Comparison of ENCODE assay signal across 1 cellular context in the genomic region with DNA sequence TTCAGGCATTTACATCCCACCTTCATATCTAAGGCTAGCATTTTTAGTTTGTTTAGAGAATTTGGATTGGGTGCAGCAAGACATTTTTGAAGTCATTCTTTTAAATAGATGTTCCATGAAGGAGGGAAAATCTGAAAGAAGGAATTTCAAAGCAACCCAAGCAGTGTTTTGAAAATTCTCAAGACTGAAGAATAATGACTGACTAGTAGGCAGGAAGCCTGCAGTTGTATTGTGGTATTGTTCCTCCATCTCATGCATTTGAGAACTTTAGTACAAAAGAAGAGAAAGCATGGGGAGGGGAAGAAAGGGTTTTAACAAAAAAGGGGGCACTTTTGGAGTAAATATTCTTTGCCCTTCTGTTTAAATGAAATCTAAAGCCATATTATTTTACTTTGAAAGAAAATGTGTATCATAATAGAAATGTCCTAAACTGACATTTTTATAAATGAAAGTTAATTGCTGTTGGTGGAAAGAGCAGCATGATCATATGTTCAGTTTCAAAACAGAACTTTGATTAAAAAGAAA.
TF ChIP-seq lines count a peak whose summit lies in the region.

No MANE protein-coding gene starts in this region.

TF ChIP-seq in HepG2, 621 proteins besides CTCF, POLR2A, EP300 and RAD21:
- TF ChIP-seq HNRNPK (IDR thresholded peaks at IDR 0.05; ENCODE audit: low read depth, low read length, poor library complexity, severe bottlenecking) (peak; percentile 50), ZNF619 (CRISPR knock-in tag; IDR thresholded peaks at IDR 0.05) (no peak), SIX4 (CRISPR knock-in tag; IDR thresholded peaks at IDR 0.05) (no peak), ZBTB1 (CRISPR knock-in tag; IDR thresholded peaks at IDR 0.05; ENCODE audit: borderline replicate concordance) (no peak), ZFX (CRISPR knock-in tag; IDR thresholded peaks at IDR 0.05; ENCODE audit: low read depth) (no peak)
- TF ChIP-seq, protein P1, sequence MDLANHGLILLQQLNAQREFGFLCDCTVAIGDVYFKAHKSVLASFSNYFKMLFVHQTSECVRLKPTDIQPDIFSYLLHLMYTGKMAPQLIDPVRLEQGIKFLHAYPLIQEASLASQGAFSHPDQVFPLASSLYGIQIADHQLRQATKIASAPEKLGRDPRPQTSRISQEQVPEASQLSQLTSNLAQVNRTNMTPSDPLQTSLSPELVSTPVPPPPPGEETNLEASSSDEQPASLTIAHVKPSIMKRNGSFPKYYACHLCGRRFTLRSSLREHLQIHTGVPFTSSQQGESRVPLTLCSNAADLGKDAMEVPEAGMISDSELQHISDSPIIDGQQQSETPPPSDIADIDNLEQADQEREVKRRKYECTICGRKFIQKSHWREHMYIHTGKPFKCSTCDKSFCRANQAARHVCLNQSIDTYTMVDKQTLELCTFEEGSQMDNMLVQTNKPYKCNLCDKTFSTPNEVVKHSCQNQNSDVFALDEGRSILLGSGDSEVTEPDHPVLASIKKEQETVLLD (CRISPR knock-in tag; IDR thresholded peaks at IDR 0.05; ENCODE audit: low read depth), result no peak
- TF ChIP-seq, protein P2, sequence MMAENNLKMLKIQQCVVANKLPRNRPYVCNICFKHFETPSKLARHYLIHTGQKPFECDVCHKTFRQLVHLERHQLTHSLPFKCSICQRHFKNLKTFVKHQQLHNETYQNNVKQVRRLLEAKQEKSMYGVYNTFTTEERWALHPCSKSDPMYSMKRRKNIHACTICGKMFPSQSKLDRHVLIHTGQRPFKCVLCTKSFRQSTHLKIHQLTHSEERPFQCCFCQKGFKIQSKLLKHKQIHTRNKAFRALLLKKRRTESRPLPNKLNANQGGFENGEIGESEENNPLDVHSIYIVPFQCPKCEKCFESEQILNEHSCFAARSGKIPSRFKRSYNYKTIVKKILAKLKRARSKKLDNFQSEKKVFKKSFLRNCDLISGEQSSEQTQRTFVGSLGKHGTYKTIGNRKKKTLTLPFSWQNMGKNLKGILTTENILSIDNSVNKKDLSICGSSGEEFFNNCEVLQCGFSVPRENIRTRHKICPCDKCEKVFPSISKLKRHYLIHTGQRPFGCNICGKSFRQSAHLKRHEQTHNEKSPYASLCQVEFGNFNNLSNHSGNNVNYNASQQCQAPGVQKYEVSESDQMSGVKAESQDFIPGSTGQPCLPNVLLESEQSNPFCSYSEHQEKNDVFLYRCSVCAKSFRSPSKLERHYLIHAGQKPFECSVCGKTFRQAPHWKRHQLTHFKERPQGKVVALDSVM (CRISPR knock-in tag; IDR thresholded peaks at IDR 0.05), result no peak
